In genomic region chr3:48688737-48689075, GRCh38 we compare ENCODE assay signal across 23 cellular contexts.
"Had no signal": no experiment of that assay in that cellular context is flagged by ENCODE, and none has a peak within 500 bp of the region (broad histone marks: within the 10 kb centered on the region; RNA-seq: fewer than 3 reads in every experiment).

No MANE protein-coding gene starts in this region.

- ATAC-seq: activated CD8-positive, alpha-beta memory T cell treated with anti-CD3 and anti-CD28 coated beads, Interleukin-2, amount 10 ng/mL, durations not matched to agents 7 days and 5 days; body of pancreas; T-helper 17 cell had no signal

- H3K27ac ChIP-seq: ascending aorta, body of pancreas had no signal

- H3K9me3 ChIP-seq: ascending aorta, body of pancreas, MG63 had no signal

- H3K27me3 ChIP-seq: ascending aorta, body of pancreas, MG63 had no signal

- DNase-seq: activated B cell treated with CpG ODN at 0.5 μM for 24 hours; activated CD4-positive, alpha-beta T cell treated with anti-CD3 and anti-CD28 coated beads for 1 hour; activated CD4-positive, alpha-beta T cell treated with anti-CD3 and anti-CD28 coated beads, Interleukin-2, amount 10 ng/mL, durations not matched to agents 24 days and 14 days; activated CD4-positive, alpha-beta T cell treated with anti-CD3 and anti-CD28 coated beads, Interleukin-2, amount 50 U/mL, for 48 hours; activated CD8-positive, alpha-beta memory T cell treated with anti-CD3 and anti-CD28 coated beads, Interleukin-2, amount 10 ng/mL, durations not matched to agents 7 days and 5 days; activated effector memory CD4-positive, alpha-beta T cell treated with Interleukin-2 at 50 U/mL for 16 hours; activated naive CD4-positive, alpha-beta T cell; activated T-cell treated with anti-CD3 and anti-CD28 coated beads, Interleukin-2, amount 50 U/mL, for 24 hours; body of pancreas; central memory CD4-positive, alpha-beta T cell; MG63; MV-4-11; NCI-H1092 treated with DMSO at 0.1 percent for 48 hours; NCI-H1417 treated with DMSO at 0.1 percent for 48 hours; NCI-H1694 treated with DMSO at 0.1 percent for 48 hours; NCI-H2081; NCI-H510A treated with DMSO at 0.1 percent for 48 hours; NCI-H69; NK-92 treated with Interleukin-12 subunit alpha and Interleukin-12 subunit beta, amount 100 ng/mL, for 24 hours; SHP77 treated with DMSO at 0.1 percent for 48 hours; T-helper 17 cell; T-helper 9 cell had no signal

- H3K4me3 ChIP-seq: ascending aorta, body of pancreas, MG63 had no signal
